ENCODE assay signal across 8 cellular contexts in the genomic region with DNA sequence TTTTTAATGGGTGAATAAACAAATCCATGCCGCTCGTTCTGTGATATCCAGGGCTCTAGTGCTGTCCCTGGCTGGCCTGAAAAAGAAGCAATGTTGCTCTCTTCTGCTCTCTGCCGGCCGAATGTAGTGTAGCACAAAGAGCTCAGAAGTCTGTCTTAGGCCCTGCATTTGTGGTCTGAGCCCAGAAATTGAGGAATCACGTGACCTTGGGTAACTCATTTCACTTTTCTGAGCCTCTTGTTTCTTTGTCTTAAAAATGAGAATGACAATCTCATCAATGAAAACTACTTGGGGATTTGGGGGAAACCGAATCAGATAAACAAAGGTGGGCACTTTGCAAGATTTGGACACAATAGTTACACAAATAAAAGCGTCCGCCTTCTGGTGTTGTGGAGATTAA.
A peak's percentile ranks its signal among the peaks of the same experiment; 100 is the strongest.
DNase-seq lines count a peak whose midpoint lies in the region; ATAC-seq and TF ChIP-seq lines count a peak whose summit lies in the region.

No MANE protein-coding gene starts in this region.

- H3K4me3 ChIP-seq in CD4-positive, CD25-positive, alpha-beta regulatory T cell (ENCODE audit: low read depth, low read length) = no peak overlapping the region
- H3K4me3 ChIP-seq in fibroblast of mammary gland (ENCODE audit: control insufficient read depth, low read depth, low read length) (no peak overlapping the region), neural cell (ENCODE audit: low read length) (no peak overlapping the region)

- H3K36me3 ChIP-seq in CD4-positive, CD25-positive, alpha-beta regulatory T cell (ENCODE audit: control insufficient read depth, insufficient read depth, low read length) = no peaks in the 10 kb centered on the region
- no peaks in the 10 kb centered on the region for H3K36me3 ChIP-seq in neural cell (ENCODE audit: insufficient read depth, low read length)

- peaks cover 0 to 3% (median 0%) of the 10 kb centered on the region in 7 donors for H3K9me3 Mint-ChIP-seq in CD4-positive, CD25-positive, alpha-beta regulatory T cell
- H3K9me3 Mint-ChIP-seq in type B pancreatic cell = no peaks in the 10 kb centered on the region

- peak; percentile 5 to 53 (median 9) for DNase-seq in CD4-positive, CD25-positive, alpha-beta regulatory T cell
- DNase-seq in GM19240 (ENCODE audit: insufficient read length, low spot score) (peak; percentile 53), NCI-H345 treated with DMSO at 0.1 percent for 48 hours (lab: John Stamatoyannopoulos, UW; ENCODE audit: unreplicated experiment) (peak; percentile 18), activated T-cell treated with anti-CD3 and anti-CD28 coated beads for 1 hour (ENCODE audit: low read depth) (peak; percentile 12), fibroblast of mammary gland (ENCODE audit: low read depth) (peak; percentile 56), type B pancreatic cell (ENCODE audit: extremely low spot score, unreplicated experiment) (no peak)

- peak; percentile 89 for TF ChIP-seq RAD21 in neural cell (conservative IDR thresholded peaks at IDR 0.05)

- H3K27me3 Mint-ChIP-seq in CD4-positive, CD25-positive, alpha-beta regulatory T cell = no peaks in the 10 kb centered on the region
- peaks cover 46% of the 10 kb centered on the region for H3K27me3 Mint-ChIP-seq in type B pancreatic cell

- H3K36me3 Mint-ChIP-seq in CD4-positive, CD25-positive, alpha-beta regulatory T cell = no peaks in the 10 kb centered on the region
- no peaks in the 10 kb centered on the region for H3K36me3 Mint-ChIP-seq in type B pancreatic cell

- H3K4me1 Mint-ChIP-seq in CD4-positive, CD25-positive, alpha-beta regulatory T cell = peaks cover 0 to 6% (median 0%) of the 10 kb centered on the region in 4 donors
- H3K4me1 Mint-ChIP-seq in type B pancreatic cell (ENCODE audit: unreplicated experiment) = no peaks in the 10 kb centered on the region

- TF ChIP-seq EP300 in neural cell (conservative IDR thresholded peaks at IDR 0.05; ENCODE audit: poor library complexity, severe bottlenecking) = no peak

- no peak overlapping the region for H2AFZ ChIP-seq in neural cell (ENCODE audit: low read depth, low read length)

- H3K9me2 ChIP-seq in neural cell (ENCODE audit: insufficient read depth, low read length) = no peaks in the 10 kb centered on the region

- H3K27ac Mint-ChIP-seq in CD4-positive, CD25-positive, alpha-beta regulatory T cell = no peak overlapping the region
- no peak overlapping the region for H3K27ac Mint-ChIP-seq in type B pancreatic cell

- no peaks in the 10 kb centered on the region for H3F3A ChIP-seq in neural cell (ENCODE audit: insufficient read depth, low read length, poor library complexity, severe bottlenecking)

- H3K27ac ChIP-seq in CD4-positive, CD25-positive, alpha-beta regulatory T cell (ENCODE audit: insufficient read depth, low read length, poor library complexity, severe bottlenecking) = no peak overlapping the region
- H3K27ac ChIP-seq in neural cell (ENCODE audit: low read length) = no peak overlapping the region

- no peak for ATAC-seq in CD4-positive, CD25-positive, alpha-beta regulatory T cell (ENCODE audit: low read depth in 2 of 2)
- no peak for ATAC-seq in GM18870 (IDR thresholded peaks at IDR 0.05; ENCODE audit: unreplicated experiment)

- H3K27me3 ChIP-seq in CD4-positive, CD25-positive, alpha-beta regulatory T cell (ENCODE audit: control insufficient read depth, insufficient read depth, low read length) = peaks cover 3% of the 10 kb centered on the region
- no peaks in the 10 kb centered on the region for H3K27me3 ChIP-seq in neural cell (ENCODE audit: insufficient read depth, low read depth, low read length)

- no peak overlapping the region for H3K4me2 ChIP-seq in neural cell (ENCODE audit: low read length)

- H3K9ac ChIP-seq in neural cell (ENCODE audit: low read length) = no peak overlapping the region

- no peaks in the 10 kb centered on the region for H3K4me1 ChIP-seq in CD4-positive, CD25-positive, alpha-beta regulatory T cell (ENCODE audit: control insufficient read depth, insufficient read depth, low read length, poor library complexity, severe bottlenecking)

- peak; percentile 63 for TF ChIP-seq CTCF in fibroblast of mammary gland (conservative IDR thresholded peaks at IDR 0.05; ENCODE audit: control insufficient read depth, insufficient read depth, low read depth, low read length)
- peak; percentile 88 for TF ChIP-seq CTCF in neural cell (IDR thresholded peaks at IDR 0.05; ENCODE audit: poor library complexity, severe bottlenecking)
- peak; percentile 87 for TF ChIP-seq CTCF in type B pancreatic cell (conservative IDR thresholded peaks at IDR 0.05)

- no peaks in the 10 kb centered on the region for H4K20me1 ChIP-seq in neural cell (ENCODE audit: insufficient read depth)

- no peak overlapping the region for H3K4me3 Mint-ChIP-seq in CD4-positive, CD25-positive, alpha-beta regulatory T cell
- no peak overlapping the region for H3K4me3 Mint-ChIP-seq in type B pancreatic cell

- no peaks in the 10 kb centered on the region for H3K9me3 ChIP-seq in CD4-positive, CD25-positive, alpha-beta regulatory T cell (ENCODE audit: control insufficient read depth in 2 of 2, low read length in 2 of 2)
- H3K9me3 ChIP-seq in neural cell (ENCODE audit: low read length) = no peaks in the 10 kb centered on the region

- no peaks in the 10 kb centered on the region for H3K79me2 ChIP-seq in neural cell (replicated peaks; ENCODE audit: insufficient read depth, low read length)

TF ChIP-seq in neural cell, 6 proteins besides CTCF, POLR2A, EP300 and RAD21:
- TF ChIP-seq SMC3 (conservative IDR thresholded peaks at IDR 0.05; ENCODE audit: poor library complexity) (peak; percentile 94), POLR2AphosphoS5 (IDR thresholded peaks at IDR 0.05) (no peak)
